In the genomic region with DNA sequence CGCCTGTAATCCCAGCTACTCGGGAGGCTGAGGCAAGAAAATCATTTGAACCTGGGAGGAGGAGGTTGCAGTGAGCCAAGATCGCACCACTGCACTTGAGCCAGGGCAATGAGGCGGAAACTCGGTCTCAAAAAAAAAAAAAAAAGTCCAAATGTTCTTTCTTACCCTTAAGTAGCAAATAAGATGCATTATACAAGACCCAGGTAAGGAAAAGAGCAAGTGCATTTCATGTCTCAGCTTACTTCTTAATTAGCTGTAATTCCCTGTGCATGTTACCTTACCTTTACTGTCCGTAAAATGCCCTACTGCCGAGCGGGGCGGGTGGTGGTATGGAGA, we compare ENCODE assay signal across 8 cellular contexts. TPM values are rescaled to one million over a fixed set of nuclear protein-coding genes. Genes with fewer than 3 reads are reported as not detected.
DNase-seq lines count a peak whose midpoint lies in the region; ATAC-seq and TF ChIP-seq lines count a peak whose summit lies in the region.

No MANE protein-coding gene starts in this region.

- H3K36me3 ChIP-seq in cardiac muscle cell (no peaks in the 10 kb centered on the region), transverse colon (no peaks in the 10 kb centered on the region)

- in situ Hi-C loops in transverse colon (cut with MboI; ENCODE audit: low pct_ligation_motif_present in 1 of 4, low pct_unique_long_range_greater_than_20kb in 1 of 4, low sequenced_read_pairs in 3 of 4), result no loop called here

- H3K9me3 ChIP-seq in cardiac muscle cell (ENCODE audit: low read depth) (no peaks in the 10 kb centered on the region), mononuclear cell (ENCODE audit: low read depth, low read length) (no peaks in the 10 kb centered on the region), transverse colon (no peaks in the 10 kb centered on the region)

- H3K4me1 ChIP-seq in cardiac muscle cell (ENCODE audit: low read depth) (no peaks in the 10 kb centered on the region), mononuclear cell (ENCODE audit: insufficient read depth, low read length) (peaks cover 17% of the 10 kb centered on the region), transverse colon (peaks cover 0 to 20% (median 5%) of the 10 kb centered on the region in 4 donors)

- H3K27ac ChIP-seq in cardiac muscle cell (peak overlapping the region; percentile 94), transverse colon (peak overlapping the region; percentile 88 to 92 (median 88))

- H3K9me3 Mint-ChIP-seq in brain, result peaks cover 3 to 19% (median 10%) of the 10 kb centered on the region in 5 experiments

- no peak for DNase-seq in cardiac muscle cell (ENCODE audit: low read depth in 1 of 2, low spot score in 1 of 2)
- DNase-seq in cardiac septum (ENCODE audit: low spot score), result no peak
- no peak for DNase-seq in transverse colon
- no peak for DNase-seq in AG20443 (ENCODE audit: low spot score)

- peak overlapping the region in 4 of 5 experiments; percentile 38 to 91 (median 78) for H3K27ac Mint-ChIP-seq in brain

- no peak for TF ChIP-seq EP300 in transverse colon (IDR thresholded peaks at IDR 0.05; ENCODE audit: low read depth)

- H3K4me1 Mint-ChIP-seq in brain, result peaks cover 24% of the 10 kb centered on the region

- H3K36me3 Mint-ChIP-seq in brain, result peaks cover 27% of the 10 kb centered on the region

- no peak for TF ChIP-seq CTCF in cardiac muscle cell (IDR thresholded peaks at IDR 0.05; ENCODE audit: low read depth, low read length)
- no peak for TF ChIP-seq CTCF in brain (conservative IDR thresholded peaks at IDR 0.05)
- TF ChIP-seq CTCF in transverse colon (IDR thresholded peaks at IDR 0.05), result no peak

- WGBS in transverse colon (ENCODE audit: low coverage in 1 of 2), 2 donors, result 11 to 23% methylated on average over 3 to 9 of the region's 9 CpGs

- H3K4me3 ChIP-seq in cardiac muscle cell (peak overlapping the region; percentile 43), mononuclear cell (ENCODE audit: low read length) (peak overlapping the region; percentile 46), transverse colon (peak overlapping the region in 3 of 4 donors; percentile 76 to 83 (median 79))

- intact Hi-C loops in cardiac septum (cut with DNase I) (no loop called here), transverse colon (cut with DNase I; ENCODE audit: low total_unique reads) (no loop called here)

- no peak for ATAC-seq in GM19023 (IDR thresholded peaks at IDR 0.05; ENCODE audit: unreplicated experiment)
- no peak for ATAC-seq in GM21786 (IDR thresholded peaks at IDR 0.05; ENCODE audit: unreplicated experiment)

- H3K27me3 ChIP-seq in cardiac muscle cell (no peaks in the 10 kb centered on the region), mononuclear cell (ENCODE audit: insufficient read depth, low read length) (no peaks in the 10 kb centered on the region), transverse colon (no peaks in the 10 kb centered on the region)

- peaks cover 10% of the 10 kb centered on the region for H3K27me3 Mint-ChIP-seq in brain

- peak overlapping the region; percentile 90 to 97 (median 93) for H3K4me3 Mint-ChIP-seq in brain

- no peak for TF ChIP-seq POLR2A in transverse colon (IDR thresholded peaks at IDR 0.05)

RNA-seq across cellular contexts. Expression of a gene that starts 3.8 kb away (rescaled TPM):
- total RNA-seq in cardiac muscle cell (2.7 and 3.2 TPM in 2 replicates), cardiac septum (0.38 TPM), mononuclear cell (2.0 TPM), transverse colon (1 to 10 TPM in 2 of 4 donors, under 1 TPM in 2; 0.40 to 2.9 (median 1.5) TPM)
- polyA plus RNA-seq in cardiac muscle cell (1.4 and 3.2 TPM in 2 replicates), brain (ENCODE audit: insufficient read depth, low read depth, low replicate concordance) (1.1 TPM)
